15 cellular contexts compared by ENCODE assay signal in genomic region chr7:4861227-4861626, GRCh38. TPM values are rescaled to one million over a fixed set of nuclear protein-coding genes. Genes with fewer than 3 reads are reported as not detected.
DNase-seq lines count a peak whose midpoint lies in the region; ATAC-seq and TF ChIP-seq lines count a peak whose summit lies in the region.
"Had no signal": no experiment of that assay in that cellular context is flagged by ENCODE, and none has a peak within 500 bp of the region (broad histone marks: within the 10 kb centered on the region; RNA-seq: fewer than 3 reads in every experiment).

No MANE protein-coding gene starts in this region.

- ATAC-seq in heart left ventricle (no peak), left ventricle myocardium superior (no peak)
- ATAC-seq: HCT116 had no signal

- H3K4me1 ChIP-seq in heart left ventricle (peaks cover 0 to 8% (median 0%) of the 10 kb centered on the region in 12 donors), mesodermal cell (ENCODE audit: control insufficient read depth, insufficient read depth, low read length, poor library complexity, severe bottlenecking) (no peaks in the 10 kb centered on the region), tibial nerve (peaks cover 0 to 9% (median 0%) of the 10 kb centered on the region in 4 donors)

- CTCF ChIA-PET in HEK293T (lab: Yijun Ruan, JAX): no interaction called here

- POLR2A ChIA-PET in HEK293T (lab: Yijun Ruan, JAX): no interaction called here

- in situ Hi-C loops in astrocyte of the spinal cord (cut with HindIII; ENCODE audit: low sequenced_read_pairs): no loop called here
- in situ Hi-C loops in GM13977 (cut with MboI; ENCODE audit: low pct_unique_long_range_greater_than_20kb, low sequenced_read_pairs, unreplicated experiment): no loop called here

- TF ChIP-seq POLR2A in heart left ventricle (IDR thresholded peaks at IDR 0.05) (no peak), tibial nerve (IDR thresholded peaks at IDR 0.05) (no peak)

- no peak for DNase-seq in heart left ventricle
- DNase-seq in left ventricle myocardium superior: no peak
- no peak for DNase-seq in astrocyte of the spinal cord (ENCODE audit: low read depth, low spot score)
- DNase-seq in tibial nerve (ENCODE audit: low spot score in 2 of 2): no peak
- DNase-seq in GM13977 (ENCODE audit: low spot score): no peak
- DNase-seq in CD1c-positive myeloid dendritic cell (ENCODE audit: extremely low spot score): no peak
- no peak for DNase-seq in HEK293T (ENCODE audit: extremely low spot score)
- DNase-seq: NCI-H1105, NCI-H774, SIG-M5 had no signal

- peak overlapping the region in 2 of 12 donors; percentile 17 to 55 for H3K27ac ChIP-seq in heart left ventricle
- H3K27ac ChIP-seq in mesodermal cell (ENCODE audit: low read depth, low read length, severe bottlenecking): no peak overlapping the region
- peak overlapping the region in 1 of 4 donors; percentile 51 for H3K27ac ChIP-seq in tibial nerve
- H3K27ac ChIP-seq: skin epidermis had no signal

- no peak for TF ChIP-seq CTCF in heart left ventricle (IDR thresholded peaks at IDR 0.05)
- no peak for TF ChIP-seq CTCF in astrocyte of the spinal cord (IDR thresholded peaks at IDR 0.05; ENCODE audit: low read depth, low read length)
- no peak for TF ChIP-seq CTCF in tibial nerve (IDR thresholded peaks at IDR 0.05)
- no peak for TF ChIP-seq CTCF in GM13977 (IDR thresholded peaks at IDR 0.05; ENCODE audit: extremely low read depth, insufficient read depth, missing control alignments)

- WGBS in heart left ventricle, 4 donors: 86 to 89% (median 87%) methylated on average over 11 of the region's 11 CpGs
- WGBS in mesodermal cell (ENCODE audit: insufficient coverage in 2 of 2), 2 experiments: 89 to 90% methylated on average over 10 to 11 of the region's 11 CpGs
- WGBS in tibial nerve, 2 donors: 84 to 94% methylated on average over 11 of the region's 11 CpGs

- H3K36me3 ChIP-seq in heart left ventricle (no peaks in the 10 kb centered on the region), mesodermal cell (ENCODE audit: control insufficient read depth, insufficient read depth, low read length) (no peaks in the 10 kb centered on the region), tibial nerve (no peaks in the 10 kb centered on the region)

- H3K4me3 ChIP-seq in heart left ventricle (peak overlapping the region in 11 of 12 donors; percentile 18 to 52 (median 43)), astrocyte of the spinal cord (ENCODE audit: low read depth, low read length) (peak overlapping the region; percentile 27), mesodermal cell (ENCODE audit: extremely low read depth, insufficient read depth, low read length, poor library complexity, severe bottlenecking) (peak overlapping the region; percentile 32), tibial nerve (peak overlapping the region in 3 of 4 donors; percentile 28 to 50 (median 31))

- H3K9me3 ChIP-seq in heart left ventricle (peaks cover 0 to 4% (median 0%) of the 10 kb centered on the region in 12 donors), mesodermal cell (ENCODE audit: control insufficient read depth, low read length) (peaks cover 10% of the 10 kb centered on the region), tibial nerve (peaks cover 0 to 9% (median 0%) of the 10 kb centered on the region in 4 donors)

- no peak for TF ChIP-seq EP300 in tibial nerve (IDR thresholded peaks at IDR 0.05)

- intact Hi-C loops in heart left ventricle (cut with DNase I) (no loop called here), left ventricle myocardium superior (cut with micrococcal nuclease) (no loop called here)

- H3K27me3 ChIP-seq in heart left ventricle (peaks cover 0 to 5% (median 0%) of the 10 kb centered on the region in 9 donors), tibial nerve (no peaks in the 10 kb centered on the region)

TF ChIP-seq in HEK293T, 16 proteins besides CTCF, POLR2A, EP300 and RAD21:
- TF ChIP-seq, protein P1, sequence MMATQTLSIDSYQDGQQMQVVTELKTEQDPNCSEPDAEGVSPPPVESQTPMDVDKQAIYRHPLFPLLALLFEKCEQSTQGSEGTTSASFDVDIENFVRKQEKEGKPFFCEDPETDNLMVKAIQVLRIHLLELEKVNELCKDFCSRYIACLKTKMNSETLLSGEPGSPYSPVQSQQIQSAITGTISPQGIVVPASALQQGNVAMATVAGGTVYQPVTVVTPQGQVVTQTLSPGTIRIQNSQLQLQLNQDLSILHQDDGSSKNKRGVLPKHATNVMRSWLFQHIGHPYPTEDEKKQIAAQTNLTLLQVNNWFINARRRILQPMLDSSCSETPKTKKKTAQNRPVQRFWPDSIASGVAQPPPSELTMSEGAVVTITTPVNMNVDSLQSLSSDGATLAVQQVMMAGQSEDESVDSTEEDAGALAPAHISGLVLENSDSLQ (IDR thresholded peaks at IDR 0.05): no peak
- TF ChIP-seq HDGF (IDR thresholded peaks at IDR 0.05; ENCODE audit: borderline replicate concordance) (no peak), L3MBTL2 (conservative IDR thresholded peaks at IDR 0.05) (no peak), TARDBP (IDR thresholded peaks at IDR 0.05) (no peak), FOXM1 (IDR thresholded peaks at IDR 0.05; ENCODE audit: borderline replicate concordance) (no peak), BHLHE40 (IDR thresholded peaks at IDR 0.05; ENCODE audit: borderline replicate concordance) (no peak), ZNF384 (IDR thresholded peaks at IDR 0.05) (no peak), SUZ12 (IDR thresholded peaks at IDR 0.05) (no peak), FOXK2 (IDR thresholded peaks at IDR 0.05) (no peak), LEF1 (IDR thresholded peaks at IDR 0.05; ENCODE audit: borderline replicate concordance) (no peak), ELF4 (IDR thresholded peaks at IDR 0.05) (no peak), ARNT (IDR thresholded peaks at IDR 0.05) (no peak), SP1 (IDR thresholded peaks at IDR 0.05) (no peak), NFRKB (IDR thresholded peaks at IDR 0.05) (no peak), CTBP1 (IDR thresholded peaks at IDR 0.05; ENCODE audit: borderline replicate concordance) (no peak), FOXA1 (IDR thresholded peaks at IDR 0.05) (no peak)

RNA-seq across cellular contexts. Expression of gene PAPOLB, which starts 0.6 kb away (rescaled TPM):
- total RNA-seq in heart left ventricle: under 1 TPM in 4 of 9 donors, not detected in 5; 0.05 to 0.38 (median 0.09) TPM
- polyA plus RNA-seq in heart left ventricle: under 1 TPM; 0.03 to 0.11 TPM
- total RNA-seq in left ventricle myocardium superior: 0.05 TPM
- not detected for polyA plus RNA-seq in mesodermal cell (2013, experiment 1 of 2)
- polyA plus RNA-seq in mesodermal cell (2013, experiment 2 of 2): 0.10 TPM
- 1 to 10 TPM; 1.4 to 2.4 (median 1.8) TPM for total RNA-seq in tibial nerve
- total RNA-seq: epithelial cell of proximal tubule, HT-29 had no signal

RNA-seq across cellular contexts. Expression of gene RADIL, which starts 22.3 kb away (rescaled TPM):
- total RNA-seq in heart left ventricle: 1 to 10 TPM; 1.1 to 9.0 (median 3.4) TPM
- polyA plus RNA-seq in heart left ventricle: 1 to 10 TPM; 2.1 to 3.5 TPM
- 2.8 TPM for total RNA-seq in left ventricle myocardium superior
- 19.8 TPM for polyA plus RNA-seq in mesodermal cell (2013, experiment 1 of 2)
- 18.5 TPM for polyA plus RNA-seq in mesodermal cell (2013, experiment 2 of 2)
- 10 to 100 TPM; 23.2 to 31.0 (median 27.1) TPM for total RNA-seq in tibial nerve
- total RNA-seq: HT-29 had no signal
